ENCODE assay signal across 1 cellular context in the genomic region with DNA sequence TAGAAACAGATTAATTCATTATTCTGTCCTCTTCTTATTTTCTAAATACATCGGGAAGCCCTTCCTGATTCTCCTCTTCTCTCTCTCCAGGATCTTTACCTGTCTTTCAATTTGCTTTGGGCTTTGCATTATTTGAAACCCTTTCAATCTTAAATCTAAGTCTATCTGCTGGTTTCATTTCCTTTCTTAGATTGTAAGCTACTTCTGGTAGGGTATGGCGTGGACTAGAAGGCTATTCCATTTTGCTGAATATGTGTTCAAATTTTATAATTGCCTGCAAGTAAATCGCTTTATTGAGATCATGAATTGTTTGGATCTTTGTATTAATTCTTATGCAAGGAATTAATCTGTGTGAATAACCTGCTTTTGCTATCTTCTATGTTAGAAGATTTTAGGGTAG.
TF ChIP-seq lines count a peak whose summit lies in the region.

No MANE protein-coding gene starts in this region.

TF ChIP-seq in GM12878, 131 proteins besides CTCF, POLR2A, EP300 and RAD21 (continued from another document):
- TF ChIP-seq, protein P1, sequence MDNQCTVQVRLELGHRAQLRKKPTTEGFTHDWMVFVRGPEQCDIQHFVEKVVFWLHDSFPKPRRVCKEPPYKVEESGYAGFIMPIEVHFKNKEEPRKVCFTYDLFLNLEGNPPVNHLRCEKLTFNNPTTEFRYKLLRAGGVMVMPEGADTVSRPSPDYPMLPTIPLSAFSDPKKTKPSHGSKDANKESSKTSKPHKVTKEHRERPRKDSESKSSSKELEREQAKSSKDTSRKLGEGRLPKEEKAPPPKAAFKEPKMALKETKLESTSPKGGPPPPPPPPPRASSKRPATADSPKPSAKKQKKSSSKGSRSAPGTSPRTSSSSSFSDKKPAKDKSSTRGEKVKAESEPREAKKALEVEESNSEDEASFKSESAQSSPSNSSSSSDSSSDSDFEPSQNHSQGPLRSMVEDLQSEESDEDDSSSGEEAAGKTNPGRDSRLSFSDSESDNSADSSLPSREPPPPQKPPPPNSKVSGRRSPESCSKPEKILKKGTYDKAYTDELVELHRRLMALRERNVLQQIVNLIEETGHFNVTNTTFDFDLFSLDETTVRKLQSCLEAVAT (IDR thresholded peaks at IDR 0.05), result no peak
- TF ChIP-seq ZNF207 (IDR thresholded peaks at IDR 0.05; ENCODE audit: borderline replicate concordance), result no peak
